ENCODE assay signal across 27 cellular contexts in genomic region chr7:28086198-28086597, GRCh38.
A peak's percentile ranks its signal among the peaks of the same experiment; 100 is the strongest.
DNase-seq lines count a peak whose midpoint lies in the region; ATAC-seq and TF ChIP-seq lines count a peak whose summit lies in the region.
"Had no signal": no experiment of that assay in that cellular context is flagged by ENCODE, and none has a peak within 500 bp of the region (broad histone marks: within the 10 kb centered on the region; RNA-seq: fewer than 3 reads in every experiment).

No MANE protein-coding gene starts in this region.

- TF ChIP-seq CTCF in OCI-LY7 (conservative IDR thresholded peaks at IDR 0.05; ENCODE audit: low read length): no peak

- H3K36me3 Mint-ChIP-seq in stimulated activated naive B cell treated with anti-CD40 and anti-IgM and Interleukin-4, amounts not matched to agents 10 μg/mL and 1 μg/mL and 100 μg/mL, for 72 hours: peaks cover 9 to 13% of the 10 kb centered on the region in 2 donors

- H3K4me1 ChIP-seq in OCI-LY7 (ENCODE audit: insufficient read depth, low read length, poor library complexity, severe bottlenecking): peaks cover 24% of the 10 kb centered on the region
- H3K4me1 ChIP-seq: foreskin keratinocyte had no signal

- no TSS peak for BruUV-seq in OCI-LY7 (replicated peaks; lab: Mats Ljungman, UMichigan)

- H3K27me3 Mint-ChIP-seq in stimulated activated naive B cell treated with anti-CD40 and anti-IgM and Interleukin-4, amounts not matched to agents 10 μg/mL and 1 μg/mL and 100 μg/mL, for 72 hours: no peaks in the 10 kb centered on the region
- H3K27me3 Mint-ChIP-seq: activated CD8-positive, alpha-beta T cell treated with anti-CD3 and anti-CD28 coated beads for 36 hours; T-helper 17 cell had no signal

- no peak overlapping the region for H3K4me3 Mint-ChIP-seq in stimulated activated naive B cell treated with anti-CD40 and anti-IgM and Interleukin-4, amounts not matched to agents 10 μg/mL and 1 μg/mL and 100 μg/mL, for 72 hours
- H3K4me3 Mint-ChIP-seq: activated CD8-positive, alpha-beta T cell treated with anti-CD3 and anti-CD28 coated beads for 36 hours; nephron; T-helper 17 cell had no signal

- ATAC-seq in stimulated activated naive B cell treated with anti-CD40 and anti-IgM and Interleukin-4, amounts not matched to agents 10 μg/mL and 1 μg/mL and 100 μg/mL, for 72 hours (replicated peaks): peak; percentile 81 to 90
- ATAC-seq in GM21528 (IDR thresholded peaks at IDR 0.05; ENCODE audit: low FRiP score, unreplicated experiment): no peak
- ATAC-seq: activated CD8-positive, alpha-beta T cell treated with anti-CD3 and anti-CD28 coated beads for 36 hours; foreskin keratinocyte; PC-3; T-helper 17 cell had no signal

- peak overlapping the region; percentile 44 for H3K4me2 ChIP-seq in OCI-LY7 (ENCODE audit: low read length)
- H3K4me2 ChIP-seq: hepatocyte had no signal

- H3K79me2 ChIP-seq in OCI-LY7 (ENCODE audit: insufficient read depth, low read depth, low read length): no peaks in the 10 kb centered on the region
- H3K79me2 ChIP-seq: hepatocyte had no signal

- intact Hi-C loops in OCI-LY7 (cut with micrococcal nuclease; ENCODE audit: unreplicated experiment): no loop called here

- H2AFZ ChIP-seq in OCI-LY7 (ENCODE audit: low read length): no peak overlapping the region
- H2AFZ ChIP-seq: hepatocyte had no signal

- peak; percentile 16 for DNase-seq in SIG-M5 treated with dmso at 0.1 percent for 504 hours (lab: John Stamatoyannopoulos, UW; ENCODE audit: unreplicated experiment)
- DNase-seq in SIG-M5 (lab: John Stamatoyannopoulos, UW): no peak
- DNase-seq in MV-4-11 (lab: John Stamatoyannopoulos, UW): peak; percentile 32
- DNase-seq in OCI-LY7 (ENCODE audit: low spot score): peak; percentile 31
- no peak for DNase-seq in stimulated activated naive B cell treated with anti-CD40 and anti-IgM and Interleukin-4, amounts not matched to agents 10 μg/mL and 1 μg/mL and 100 μg/mL, for 72 hours
- no peak for DNase-seq in COLO668 (lab: John Stamatoyannopoulos, UW; ENCODE audit: unreplicated experiment)
- no peak for DNase-seq in NCI-H1092 treated with DMSO at 0.1 percent for 48 hours (lab: John Stamatoyannopoulos, UW)
- DNase-seq: activated CD4-positive, CD25-positive, alpha-beta regulatory T cell; activated CD8-positive, alpha-beta T cell treated with anti-CD3 and anti-CD28 coated beads for 36 hours; activated effector memory CD4-positive, alpha-beta T cell treated with anti-CD3 and anti-CD28 coated beads, Interleukin-2, amount 50 U/mL, for 16 hours; activated T-cell treated with anti-CD3 and anti-CD28 coated beads for 4 hours; effector CD4-positive, alpha-beta T cell; erythroblast; foreskin keratinocyte; IMR-90; left ventricle myocardium inferior; MG63; midbrain; NCI-H510A; PC-3; sigmoid colon; T-helper 17 cell had no signal

- POLR2A ChIA-PET in OCI-LY7 (lab: Charles Lee): interaction anchor here (0.7 to 1.6 kb wide), 4 partner anchors 11 to 25 kb away, joined by 4 to 5 read pairs (median 4); no protein-coding TSS in a partner anchor

- H3K36me3 ChIP-seq in OCI-LY7 (ENCODE audit: insufficient read depth, low read length): no peaks in the 10 kb centered on the region
- H3K36me3 ChIP-seq: left ventricle myocardium inferior, MG63, sigmoid colon, SJSA1 had no signal

- H3K9me3 Mint-ChIP-seq in stimulated activated naive B cell treated with anti-CD40 and anti-IgM and Interleukin-4, amounts not matched to agents 10 μg/mL and 1 μg/mL and 100 μg/mL, for 72 hours: peaks cover 0 to 2% of the 10 kb centered on the region in 2 donors
- H3K9me3 Mint-ChIP-seq: activated CD8-positive, alpha-beta T cell treated with anti-CD3 and anti-CD28 coated beads for 36 hours; nephron had no signal

- H4K20me1 ChIP-seq in OCI-LY7 (ENCODE audit: insufficient read depth, low read length): peaks cover 10% of the 10 kb centered on the region

- H3K4me3 ChIP-seq in OCI-LY7 (ENCODE audit: low read depth, low read length, poor library complexity, severe bottlenecking): no peak overlapping the region
- H3K4me3 ChIP-seq: hepatocyte, left ventricle myocardium inferior, MG63, sigmoid colon, SJSA1 had no signal

- H3K27ac ChIP-seq in OCI-LY7 (ENCODE audit: low read depth, low read length, poor library complexity, severe bottlenecking): no peak overlapping the region
- H3K27ac ChIP-seq: C4-2B, foreskin keratinocyte, hepatocyte, left ventricle myocardium inferior, sigmoid colon, SJSA1 had no signal

- CTCF ChIA-PET in OCI-LY7 (lab: Charles Lee; ENCODE audit: unreplicated experiment): no interaction called here

- peaks cover 39 to 69% of the 10 kb centered on the region in 2 donors for H3K4me1 Mint-ChIP-seq in stimulated activated naive B cell treated with anti-CD40 and anti-IgM and Interleukin-4, amounts not matched to agents 10 μg/mL and 1 μg/mL and 100 μg/mL, for 72 hours

- no peak overlapping the region for H3K27ac Mint-ChIP-seq in stimulated activated naive B cell treated with anti-CD40 and anti-IgM and Interleukin-4, amounts not matched to agents 10 μg/mL and 1 μg/mL and 100 μg/mL, for 72 hours
- H3K27ac Mint-ChIP-seq: activated CD8-positive, alpha-beta T cell treated with anti-CD3 and anti-CD28 coated beads for 36 hours; nephron; T-helper 17 cell had no signal

- H3K9me3 ChIP-seq in OCI-LY7 (ENCODE audit: low read length): no peaks in the 10 kb centered on the region
- H3K9me3 ChIP-seq: left ventricle myocardium inferior, MG63, sigmoid colon, SJSA1 had no signal

- no peaks in the 10 kb centered on the region for H3K9me2 ChIP-seq in OCI-LY7 (ENCODE audit: insufficient read depth, low read length)

Comparison
In these comparisons a context has a peak if more than half of its experiments do, and no peak if none do; other contexts are left out.
1. DNase-seq: peak in SIG-M5 treated with dmso at 0.1 percent for 504 hours (single experiment), MV-4-11 (single experiment) and OCI-LY7 (single experiment); none in SIG-M5 (single experiment), stimulated activated naive B cell treated with anti-CD40 and anti-IgM and Interleukin-4, amounts not matched to agents 10 μg/mL and 1 μg/mL and 100 μg/mL, for 72 hours (single experiment), COLO668 (single experiment) and NCI-H1092 treated with DMSO at 0.1 percent for 48 hours (single experiment).